ENCODE assay signal across 1 cellular context in the genomic region with DNA sequence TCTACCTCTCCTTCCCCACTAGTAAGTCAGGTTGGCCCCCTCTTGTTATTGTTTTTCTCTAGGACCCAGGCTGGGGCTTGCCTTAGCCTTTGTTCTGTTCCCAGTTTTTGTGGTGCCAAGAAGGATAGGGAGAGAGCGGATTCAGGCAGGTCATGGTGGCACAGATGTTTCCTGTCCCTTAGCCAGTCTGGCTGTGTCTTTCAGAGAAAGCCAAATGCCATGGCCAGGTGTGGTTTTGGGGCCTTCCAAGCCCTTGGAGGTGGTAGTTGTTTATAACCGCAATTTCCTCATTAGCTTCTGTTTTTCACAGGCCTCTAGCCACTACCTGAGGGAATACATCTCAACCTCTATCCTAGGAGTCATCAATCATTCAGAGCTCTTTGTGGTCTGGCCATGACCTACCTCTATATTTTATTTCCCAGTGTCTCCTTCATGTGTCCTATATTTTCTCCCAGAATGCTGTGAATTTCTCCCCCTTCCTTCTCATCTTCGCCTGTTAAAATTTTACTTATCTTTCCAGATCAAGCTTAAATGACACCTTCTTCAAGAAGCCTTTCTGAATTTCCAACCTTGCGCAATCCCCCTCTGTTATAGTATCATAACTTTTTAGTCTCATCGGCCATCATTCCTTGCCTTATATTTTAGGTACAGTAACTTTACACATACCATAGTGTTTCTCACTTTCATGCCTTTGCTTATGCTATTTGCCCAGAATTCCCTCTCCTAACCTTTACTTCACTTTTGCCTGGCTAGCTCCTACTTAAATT.
TF ChIP-seq lines count a peak whose summit lies in the region.

No MANE protein-coding gene starts in this region.

TF ChIP-seq in HepG2, 621 proteins besides CTCF, POLR2A, EP300 and RAD21:
- no peak for TF ChIP-seq MTA3 (CRISPR knock-in tag; IDR thresholded peaks at IDR 0.05)
- TF ChIP-seq CEBPB (IDR thresholded peaks at IDR 0.05; ENCODE audit: borderline replicate concordance, low read depth, low read length): peak; percentile 80
